Comparison of ENCODE assay signal across 25 cellular contexts in genomic region chr7:24472093-24472492, GRCh38.
DNase-seq lines count a peak whose midpoint lies in the region; ATAC-seq, FAIRE-seq and TF ChIP-seq lines count a peak whose summit lies in the region.
"Had no signal": no experiment of that assay in that cellular context is flagged by ENCODE, and none has a peak within 500 bp of the region (broad histone marks: within the 10 kb centered on the region; RNA-seq: fewer than 3 reads in every experiment).

No MANE protein-coding gene starts in this region.

- no peak overlapping the region for H3K4me3 Mint-ChIP-seq in stimulated activated naive CD8-positive, alpha-beta T cell treated with anti-CD3 and anti-CD28 coated beads, Interleukin-15, amount 100 ng/mL, for 72 hours
- H3K4me3 Mint-ChIP-seq in stimulated activated effector memory CD8-positive, alpha-beta T cell treated with anti-CD3 and anti-CD28 coated beads, Interleukin-12 subunit alpha, Interleukin-12 subunit beta, amount 100 ng/mL, for 72 hours: no peak overlapping the region
- no peak overlapping the region for H3K4me3 Mint-ChIP-seq in GM23338
- H3K4me3 Mint-ChIP-seq: CD4-positive, alpha-beta memory T cell had no signal

- H3K79me2 ChIP-seq in GM23338 (replicated peaks; ENCODE audit: insufficient read depth): no peaks in the 10 kb centered on the region

- H3K4me2 ChIP-seq in GM23338: no peak overlapping the region
- H3K4me2 ChIP-seq: BLaER1 treated with 17β-estradiol and CSF1 and Interleukin-3, amounts not matched to agents 10 nM and 100 nM had no signal

- 91 to 93% methylated on average over 1 of the region's 1 CpG for whole genome bisulfite sequencing in tibial nerve, 2 donors

- peak; percentile 69 for ATAC-seq in stimulated activated naive CD8-positive, alpha-beta T cell treated with anti-CD3 and anti-CD28 coated beads, Interleukin-15, Interleukin-2, amounts not matched to agents 100 U/mL and 50 U/mL, for 24 hours
- no peak for ATAC-seq in stimulated activated naive CD8-positive, alpha-beta T cell treated with anti-CD3 and anti-CD28 coated beads, Interleukin-15, amount 100 ng/mL, for 72 hours
- peak; percentile 88 for ATAC-seq in stimulated activated effector memory CD8-positive, alpha-beta T cell treated with anti-CD3 and anti-CD28 coated beads, Interleukin-12 subunit alpha, Interleukin-12 subunit beta, amount 100 ng/mL, for 72 hours
- no peak for ATAC-seq in GM23338

- no peak for FAIRE-seq in bronchial epithelial cell (lab: Jason Lieb, UNC)
- FAIRE-seq: G401.6 had no signal

- H3K27ac Mint-ChIP-seq in stimulated activated naive CD8-positive, alpha-beta T cell treated with anti-CD3 and anti-CD28 coated beads, Interleukin-15, amount 100 ng/mL, for 72 hours: no peak overlapping the region
- H3K27ac Mint-ChIP-seq in stimulated activated effector memory CD8-positive, alpha-beta T cell treated with anti-CD3 and anti-CD28 coated beads, Interleukin-12 subunit alpha, Interleukin-12 subunit beta, amount 100 ng/mL, for 72 hours: no peak overlapping the region
- no peak overlapping the region for H3K27ac Mint-ChIP-seq in GM23338
- H3K27ac Mint-ChIP-seq: CD4-positive, alpha-beta memory T cell had no signal

- H4K20me1 ChIP-seq in GM23338 (replicated peaks; ENCODE audit: insufficient read depth): no peaks in the 10 kb centered on the region
- H4K20me1 ChIP-seq: BLaER1 treated with 17β-estradiol and CSF1 and Interleukin-3, amounts not matched to agents 10 nM and 100 nM had no signal

- H3K36me3 Mint-ChIP-seq in stimulated activated effector memory CD8-positive, alpha-beta T cell treated with anti-CD3 and anti-CD28 coated beads, Interleukin-12 subunit alpha, Interleukin-12 subunit beta, amount 100 ng/mL, for 72 hours: no peaks in the 10 kb centered on the region
- H3K36me3 Mint-ChIP-seq in GM23338 (ENCODE audit: low read depth): no peaks in the 10 kb centered on the region
- H3K36me3 Mint-ChIP-seq: CD4-positive, alpha-beta memory T cell had no signal

- no peak overlapping the region for H3K4me3 ChIP-seq in bronchial epithelial cell (ENCODE audit: low read depth, low read length)
- no peak overlapping the region for H3K4me3 ChIP-seq in tibial nerve
- H3K4me3 ChIP-seq in GM23338: no peak overlapping the region
- H3K4me3 ChIP-seq: BLaER1 treated with 17β-estradiol and CSF1 and Interleukin-3, amounts not matched to agents 10 nM and 100 nM; Peyer's patch; SJCRH30 had no signal

- TF ChIP-seq CTCF in bronchial epithelial cell (IDR thresholded peaks at IDR 0.05; ENCODE audit: insufficient read depth, low read length, severe bottlenecking) (no peak), tibial nerve (IDR thresholded peaks at IDR 0.05) (no peak), GM23338 (conservative IDR thresholded peaks at IDR 0.05; ENCODE audit: low read depth in 2 of 2) (no peak)

- H3K4me1 Mint-ChIP-seq in stimulated activated naive CD8-positive, alpha-beta T cell treated with anti-CD3 and anti-CD28 coated beads, Interleukin-15, amount 100 ng/mL, for 72 hours: no peaks in the 10 kb centered on the region
- no peaks in the 10 kb centered on the region for H3K4me1 Mint-ChIP-seq in stimulated activated effector memory CD8-positive, alpha-beta T cell treated with anti-CD3 and anti-CD28 coated beads, Interleukin-12 subunit alpha, Interleukin-12 subunit beta, amount 100 ng/mL, for 72 hours
- H3K4me1 Mint-ChIP-seq in GM23338: peaks cover 21% of the 10 kb centered on the region
- H3K4me1 Mint-ChIP-seq: CD4-positive, alpha-beta memory T cell had no signal

- H3F3A ChIP-seq in GM23338 (replicated peaks; ENCODE audit: low read depth): peaks cover 8% of the 10 kb centered on the region; the same call in 1 of the 2 replicates

- H3K27ac ChIP-seq in tibial nerve: no peak overlapping the region
- no peak overlapping the region for H3K27ac ChIP-seq in GM23338 (ENCODE audit: low read depth)
- H3K27ac ChIP-seq: 22Rv1; BLaER1 treated with 17β-estradiol and CSF1 and Interleukin-3, amounts not matched to agents 10 nM and 100 nM; HL-60; Peyer's patch; SJCRH30 had no signal

- H3K27me3 ChIP-seq in bronchial epithelial cell (ENCODE audit: control insufficient read depth, insufficient read depth, low read length): no peaks in the 10 kb centered on the region
- no peaks in the 10 kb centered on the region for H3K27me3 ChIP-seq in tibial nerve
- H3K27me3 ChIP-seq in GM23338 (ENCODE audit: insufficient read depth): no peaks in the 10 kb centered on the region
- H3K27me3 ChIP-seq: BLaER1 treated with 17β-estradiol and CSF1 and Interleukin-3, amounts not matched to agents 10 nM and 100 nM; Peyer's patch had no signal

- H3K4me1 ChIP-seq in tibial nerve (peaks cover 0 to 19% (median 0%) of the 10 kb centered on the region in 4 donors), GM23338 (ENCODE audit: insufficient read depth) (peaks cover 21% of the 10 kb centered on the region)
- H3K4me1 ChIP-seq: BLaER1 treated with 17β-estradiol and CSF1 and Interleukin-3, amounts not matched to agents 10 nM and 100 nM; Peyer's patch; SJCRH30 had no signal

- H2AFZ ChIP-seq in GM23338: no peak overlapping the region

- H3K36me3 ChIP-seq in bronchial epithelial cell (ENCODE audit: control insufficient read depth, insufficient read depth, low read length) (no peaks in the 10 kb centered on the region), tibial nerve (no peaks in the 10 kb centered on the region), GM23338 (ENCODE audit: insufficient read depth) (no peaks in the 10 kb centered on the region)
- H3K36me3 ChIP-seq: BLaER1 treated with 17β-estradiol and CSF1 and Interleukin-3, amounts not matched to agents 10 nM and 100 nM; Peyer's patch; SJCRH30 had no signal

- H3K9me3 Mint-ChIP-seq in stimulated activated naive CD8-positive, alpha-beta T cell treated with anti-CD3 and anti-CD28 coated beads, Interleukin-15, amount 100 ng/mL, for 72 hours: no peaks in the 10 kb centered on the region
- no peaks in the 10 kb centered on the region for H3K9me3 Mint-ChIP-seq in stimulated activated effector memory CD8-positive, alpha-beta T cell treated with anti-CD3 and anti-CD28 coated beads, Interleukin-12 subunit alpha, Interleukin-12 subunit beta, amount 100 ng/mL, for 72 hours
- H3K9me3 Mint-ChIP-seq in GM23338: no peaks in the 10 kb centered on the region
- H3K9me3 Mint-ChIP-seq: CD4-positive, alpha-beta memory T cell had no signal

- peak; percentile 23 for DNase-seq in DMS53 (lab: John Stamatoyannopoulos, UW)
- no peak for DNase-seq in DMS53 treated with DMSO at 0.1 percent for 48 hours (lab: John Stamatoyannopoulos, UW; ENCODE audit: unreplicated experiment)
- DNase-seq in stimulated activated naive CD8-positive, alpha-beta T cell treated with anti-CD3 and anti-CD28 coated beads, Interleukin-15, Interleukin-2, amounts not matched to agents 100 U/mL and 50 U/mL, for 24 hours: no peak
- DNase-seq in stimulated activated naive CD8-positive, alpha-beta T cell treated with anti-CD3 and anti-CD28 coated beads, Interleukin-15, amount 100 ng/mL, for 72 hours: no peak
- DNase-seq in bronchial epithelial cell (ENCODE audit: low read depth): peak; percentile 62
- no peak for DNase-seq in stimulated activated effector memory CD8-positive, alpha-beta T cell treated with anti-CD3 and anti-CD28 coated beads, Interleukin-12 subunit alpha, Interleukin-12 subunit beta, amount 100 ng/mL, for 72 hours (ENCODE audit: low spot score in 2 of 2)
- no peak for DNase-seq in tibial nerve (ENCODE audit: low spot score in 2 of 2)
- no peak for DNase-seq in GM23338 (ENCODE audit: low spot score)
- DNase-seq: Caco-2; CD4-positive, alpha-beta memory T cell; DMS 273 treated with DMSO at 0.1 percent for 48 hours; HCEC 1CT; KG1; MV-4-11; NCI-H1694; NCI-H2081; NCI-H2171 treated with DMSO at 0.1 percent for 48 hours; NCI-H524 treated with DMSO at 0.1 percent for 48 hours; NCI-H82; Peyer's patch; SJCRH30 had no signal

- H3K9me3 ChIP-seq in tibial nerve: no peaks in the 10 kb centered on the region
- H3K9me3 ChIP-seq: BLaER1 treated with 17β-estradiol and CSF1 and Interleukin-3, amounts not matched to agents 10 nM and 100 nM; Caco-2; Peyer's patch; SJCRH30 had no signal

- no peaks in the 10 kb centered on the region for H3K9me2 ChIP-seq in GM23338 (ENCODE audit: insufficient read depth)

- H3K27me3 Mint-ChIP-seq in stimulated activated naive CD8-positive, alpha-beta T cell treated with anti-CD3 and anti-CD28 coated beads, Interleukin-15, amount 100 ng/mL, for 72 hours: no peaks in the 10 kb centered on the region
- no peaks in the 10 kb centered on the region for H3K27me3 Mint-ChIP-seq in GM23338 (ENCODE audit: insufficient read depth, low read depth, poor library complexity)

- no peak for TF ChIP-seq EP300 in tibial nerve (IDR thresholded peaks at IDR 0.05)

- no peak for TF ChIP-seq POLR2A in tibial nerve (IDR thresholded peaks at IDR 0.05)

Comparison
In these comparisons a context has a peak if more than half of its experiments do, and no peak if none do; other contexts are left out.
1. DNase-seq: peak in DMS53 (single experiment) and bronchial epithelial cell (single experiment); none in DMS53 treated with DMSO at 0.1 percent for 48 hours (single experiment), stimulated activated naive CD8-positive, alpha-beta T cell treated with anti-CD3 and anti-CD28 coated beads, Interleukin-15, Interleukin-2, amounts not matched to agents 100 U/mL and 50 U/mL, for 24 hours (single experiment), stimulated activated naive CD8-positive, alpha-beta T cell treated with anti-CD3 and anti-CD28 coated beads, Interleukin-15, amount 100 ng/mL, for 72 hours (0 of 2), stimulated activated effector memory CD8-positive, alpha-beta T cell treated with anti-CD3 and anti-CD28 coated beads, Interleukin-12 subunit alpha, Interleukin-12 subunit beta, amount 100 ng/mL, for 72 hours (0 of 2), tibial nerve (0 of 2) and GM23338 (single experiment).
2. ATAC-seq: peak in stimulated activated naive CD8-positive, alpha-beta T cell treated with anti-CD3 and anti-CD28 coated beads, Interleukin-15, Interleukin-2, amounts not matched to agents 100 U/mL and 50 U/mL, for 24 hours (single experiment) and stimulated activated effector memory CD8-positive, alpha-beta T cell treated with anti-CD3 and anti-CD28 coated beads, Interleukin-12 subunit alpha, Interleukin-12 subunit beta, amount 100 ng/mL, for 72 hours (single experiment); none in stimulated activated naive CD8-positive, alpha-beta T cell treated with anti-CD3 and anti-CD28 coated beads, Interleukin-15, amount 100 ng/mL, for 72 hours (single experiment) and GM23338 (single experiment).